ENCODE assay signal across 8 cellular contexts in the genomic region with DNA sequence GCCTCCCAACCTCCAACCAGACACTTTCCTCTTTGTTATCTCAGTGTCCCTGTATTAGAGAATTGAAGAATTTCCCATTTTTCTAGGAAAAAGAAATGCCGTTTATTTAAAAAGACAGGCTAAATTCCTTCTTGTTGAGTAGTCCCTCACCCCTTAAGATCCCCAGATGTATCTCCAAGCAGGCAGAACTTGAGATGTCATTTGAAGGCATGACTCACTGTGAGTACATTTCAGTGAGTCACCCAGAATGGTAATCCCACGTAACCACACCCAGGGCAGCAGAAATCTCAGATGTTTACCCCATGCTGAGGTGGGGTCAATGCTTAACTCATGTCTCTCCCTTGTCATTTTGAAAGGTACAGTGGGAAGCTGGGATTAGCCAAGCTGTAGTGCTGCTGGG. TPM values are rescaled to one million over a fixed set of nuclear protein-coding genes. Genes with fewer than 3 reads are reported as not detected.
DNase-seq lines count a peak whose midpoint lies in the region; ATAC-seq and TF ChIP-seq lines count a peak whose summit lies in the region.

No MANE protein-coding gene starts in this region.

- peak overlapping the region; percentile 98 for H3K27ac ChIP-seq in mesodermal cell (ENCODE audit: low read depth, low read length, severe bottlenecking)

- no peak for TF ChIP-seq CTCF in CD14-positive monocyte (IDR thresholded peaks at IDR 0.05)

- WGBS in mesodermal cell (ENCODE audit: insufficient coverage in 2 of 2), 2 experiments, result 14% methylated on average over 1 of the region's 2 CpGs; no CpG with 5 or more reads in 1 of the 2 experiments

- H3K4me1 Mint-ChIP-seq in CD14-positive monocyte, result peaks cover 29% of the 10 kb centered on the region

- peaks cover 67% of the 10 kb centered on the region for H3K36me3 ChIP-seq in mesodermal cell (ENCODE audit: control insufficient read depth, insufficient read depth, low read length)

- peaks cover 0 to 2% (median 0%) of the 10 kb centered on the region in 3 donors for H3K27me3 Mint-ChIP-seq in CD14-positive monocyte (ENCODE audit: low read depth in 3 of 3)

- H3K4me1 ChIP-seq in mesodermal cell (ENCODE audit: control insufficient read depth, insufficient read depth, low read length, poor library complexity, severe bottlenecking), result peaks cover 45% of the 10 kb centered on the region

- no peak overlapping the region for H3K4me3 Mint-ChIP-seq in CD14-positive monocyte

- H3K9me3 Mint-ChIP-seq in CD14-positive monocyte, result no peaks in the 10 kb centered on the region

- H3K27ac Mint-ChIP-seq in CD14-positive monocyte, result peak overlapping the region; percentile 20 to 91 (median 83)

- no peaks in the 10 kb centered on the region for H3K9me3 ChIP-seq in mesodermal cell (ENCODE audit: control insufficient read depth, low read length)

- H3K36me3 Mint-ChIP-seq in CD14-positive monocyte, result peaks cover 52 to 72% of the 10 kb centered on the region in 2 donors

- intact Hi-C loops in CD14-positive monocyte (cut with micrococcal nuclease), result no loop called here

- ATAC-seq in HG02678 (IDR thresholded peaks at IDR 0.05; ENCODE audit: unreplicated experiment) (no peak), HG02981 (IDR thresholded peaks at IDR 0.05; ENCODE audit: unreplicated experiment) (no peak), HG02870 (IDR thresholded peaks at IDR 0.05; ENCODE audit: unreplicated experiment) (no peak)

- no peak overlapping the region for H3K4me3 ChIP-seq in mesodermal cell (ENCODE audit: extremely low read depth, insufficient read depth, low read length, poor library complexity, severe bottlenecking)

- peak; percentile 65 for DNase-seq in CD14-positive monocyte (ENCODE audit: low spot score)
- DNase-seq in NCI-H226, result peak; percentile 96
- peak; percentile 92 for DNase-seq in amniotic stem cell (lab: John Stamatoyannopoulos, UW)
- no peak for DNase-seq in NCI-H2107 (lab: John Stamatoyannopoulos, UW)

RNA-seq across cellular contexts. Expression of a gene that starts 4.4 kb away (rescaled TPM):
- polyA plus RNA-seq in CD14-positive monocyte, result 10 to 100 TPM; 61.6 to 62.2 TPM
- 45.9 TPM for polyA plus RNA-seq in mesodermal cell (2013, experiment 1 of 2)
- 47.1 TPM for polyA plus RNA-seq in mesodermal cell (2013, experiment 2 of 2)

RNA-seq across cellular contexts. Expression of a gene that starts 10.9 kb away (rescaled TPM):
- polyA plus RNA-seq in CD14-positive monocyte, result 1 to 10 TPM; 1.2 to 1.3 TPM
- 9.9 TPM for polyA plus RNA-seq in mesodermal cell (2013, experiment 1 of 2)
- polyA plus RNA-seq in mesodermal cell (2013, experiment 2 of 2), result 11.7 TPM

RNA-seq across cellular contexts. Expression of a gene that starts 35.2 kb away (rescaled TPM):
- under 1 TPM in 1 of 2 donors, not detected in 1; 0.20 TPM for polyA plus RNA-seq in CD14-positive monocyte
- 1.5 TPM for polyA plus RNA-seq in mesodermal cell (2013, experiment 1 of 2)
- 1.4 TPM for polyA plus RNA-seq in mesodermal cell (2013, experiment 2 of 2)

RNA-seq across cellular contexts. Expression of a gene that starts 53.9 kb away (rescaled TPM):
- polyA plus RNA-seq in CD14-positive monocyte, result 1 to 10 TPM; 4.3 to 6.1 TPM
- polyA plus RNA-seq in mesodermal cell (2013, experiment 1 of 2), result 7.3 TPM
- 7.6 TPM for polyA plus RNA-seq in mesodermal cell (2013, experiment 2 of 2)

RNA-seq across cellular contexts. Expression of a gene that starts 58.4 kb away (rescaled TPM):
- polyA plus RNA-seq in CD14-positive monocyte, result 1 to 10 TPM; 1.6 to 2.9 TPM
- polyA plus RNA-seq in mesodermal cell (2013, experiment 1 of 2), result 15.0 TPM
- polyA plus RNA-seq in mesodermal cell (2013, experiment 2 of 2), result 15.1 TPM
